ENCODE assay signal across 2 cellular contexts in the genomic region with DNA sequence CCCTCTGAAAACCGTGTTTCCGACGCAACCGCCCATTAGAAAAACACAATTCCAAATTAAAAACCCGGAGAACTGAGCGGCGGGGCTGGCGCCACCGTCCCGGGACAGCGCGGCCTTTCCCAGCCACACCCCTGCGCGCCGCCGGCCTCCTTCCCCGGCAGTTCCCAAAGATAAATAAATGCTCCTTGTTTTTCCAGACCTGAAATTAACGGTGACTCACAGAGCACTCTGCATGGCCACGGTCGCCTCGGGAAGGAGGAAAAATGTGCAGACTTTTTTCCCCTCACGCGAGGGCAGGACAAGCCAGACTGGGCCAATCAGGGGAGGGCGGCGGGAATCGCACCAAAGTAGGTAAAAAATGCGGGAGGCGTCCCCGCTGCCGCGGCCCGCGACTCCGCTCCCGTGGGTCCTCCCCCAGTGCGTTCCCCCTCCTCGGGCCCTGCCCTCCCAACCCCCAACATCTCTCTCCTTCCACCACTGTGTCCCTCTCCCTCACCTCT.
TF ChIP-seq lines count a peak whose summit lies in the region.

No MANE protein-coding gene starts in this region.

TF ChIP-seq in GM23338, 12 proteins besides CTCF, POLR2A, EP300 and RAD21:
- 0 out of 2 replicates have a peak, but pooled peaks have one; percentile 28 for TF ChIP-seq CREB1 (CRISPR knock-in tag; IDR thresholded peaks at IDR 0.05; ENCODE audit: low read depth)
- no peak for TF ChIP-seq EZH2phosphoT487 (IDR thresholded peaks at IDR 0.05; ENCODE audit: unreplicated experiment)
- no peak for TF ChIP-seq STAT1 (IDR thresholded peaks at IDR 0.05; ENCODE audit: unreplicated experiment)

TF ChIP-seq in GM12878, 131 proteins besides CTCF, POLR2A, EP300 and RAD21:
- TF ChIP-seq E4F1 (IDR thresholded peaks at IDR 0.05; ENCODE audit: borderline replicate concordance, partially characterized antibody), result no peak
- TF ChIP-seq IKZF1 (conservative IDR thresholded peaks at IDR 0.05), result peak; percentile 19; the same call in 1 of the 2 replicates
- TF ChIP-seq SRF (IDR thresholded peaks at IDR 0.05; ENCODE audit: low read depth in 2 of 2, low read length in 2 of 2), result peak in 1 of 2 experiments; percentile 47; a peak in 1 of 4 replicates
